Comparison of ENCODE assay signal across 1 cellular context in the genomic region with DNA sequence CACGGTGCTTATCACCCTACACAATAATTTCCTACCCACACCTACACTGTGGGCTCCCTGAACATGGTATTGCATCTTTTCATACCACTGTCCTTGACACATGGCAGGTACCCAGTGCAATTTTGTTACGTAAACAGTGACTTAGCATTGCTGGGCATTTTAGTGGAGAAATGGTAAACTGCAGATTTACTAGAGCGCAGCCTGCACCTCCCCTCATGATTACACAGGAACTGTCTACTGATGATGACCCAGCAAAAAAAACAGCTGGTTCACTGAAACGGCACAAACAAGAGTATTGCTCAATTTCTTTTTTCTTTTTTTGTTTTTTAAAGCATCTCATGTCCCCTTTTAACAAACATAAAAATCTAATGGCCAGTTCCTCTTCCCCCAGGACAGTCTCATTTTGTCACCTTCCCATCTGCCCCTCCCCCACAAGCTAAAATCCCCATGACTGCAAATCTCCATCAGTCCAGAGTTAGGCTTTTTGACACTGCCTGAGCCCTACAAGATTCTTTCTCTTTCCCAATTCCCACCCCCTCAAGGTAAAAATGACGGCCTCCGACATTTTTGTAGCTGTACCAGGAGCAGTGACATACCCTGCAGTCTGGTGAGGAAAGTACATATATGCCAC.
TF ChIP-seq lines count a peak whose summit lies in the region.

No MANE protein-coding gene starts in this region.

TF ChIP-seq in WTC11, 78 proteins besides CTCF, POLR2A, EP300 and RAD21 (continued from another document):
- TF ChIP-seq, protein P1, sequence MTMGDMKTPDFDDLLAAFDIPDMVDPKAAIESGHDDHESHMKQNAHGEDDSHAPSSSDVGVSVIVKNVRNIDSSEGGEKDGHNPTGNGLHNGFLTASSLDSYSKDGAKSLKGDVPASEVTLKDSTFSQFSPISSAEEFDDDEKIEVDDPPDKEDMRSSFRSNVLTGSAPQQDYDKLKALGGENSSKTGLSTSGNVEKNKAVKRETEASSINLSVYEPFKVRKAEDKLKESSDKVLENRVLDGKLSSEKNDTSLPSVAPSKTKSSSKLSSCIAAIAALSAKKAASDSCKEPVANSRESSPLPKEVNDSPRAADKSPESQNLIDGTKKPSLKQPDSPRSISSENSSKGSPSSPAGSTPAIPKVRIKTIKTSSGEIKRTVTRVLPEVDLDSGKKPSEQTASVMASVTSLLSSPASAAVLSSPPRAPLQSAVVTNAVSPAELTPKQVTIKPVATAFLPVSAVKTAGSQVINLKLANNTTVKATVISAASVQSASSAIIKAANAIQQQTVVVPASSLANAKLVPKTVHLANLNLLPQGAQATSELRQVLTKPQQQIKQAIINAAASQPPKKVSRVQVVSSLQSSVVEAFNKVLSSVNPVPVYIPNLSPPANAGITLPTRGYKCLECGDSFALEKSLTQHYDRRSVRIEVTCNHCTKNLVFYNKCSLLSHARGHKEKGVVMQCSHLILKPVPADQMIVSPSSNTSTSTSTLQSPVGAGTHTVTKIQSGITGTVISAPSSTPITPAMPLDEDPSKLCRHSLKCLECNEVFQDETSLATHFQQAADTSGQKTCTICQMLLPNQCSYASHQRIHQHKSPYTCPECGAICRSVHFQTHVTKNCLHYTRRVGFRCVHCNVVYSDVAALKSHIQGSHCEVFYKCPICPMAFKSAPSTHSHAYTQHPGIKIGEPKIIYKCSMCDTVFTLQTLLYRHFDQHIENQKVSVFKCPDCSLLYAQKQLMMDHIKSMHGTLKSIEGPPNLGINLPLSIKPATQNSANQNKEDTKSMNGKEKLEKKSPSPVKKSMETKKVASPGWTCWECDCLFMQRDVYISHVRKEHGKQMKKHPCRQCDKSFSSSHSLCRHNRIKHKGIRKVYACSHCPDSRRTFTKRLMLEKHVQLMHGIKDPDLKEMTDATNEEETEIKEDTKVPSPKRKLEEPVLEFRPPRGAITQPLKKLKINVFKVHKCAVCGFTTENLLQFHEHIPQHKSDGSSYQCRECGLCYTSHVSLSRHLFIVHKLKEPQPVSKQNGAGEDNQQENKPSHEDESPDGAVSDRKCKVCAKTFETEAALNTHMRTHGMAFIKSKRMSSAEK (CRISPR knock-in tag; IDR thresholded peaks at IDR 0.05; ENCODE audit: borderline replicate concordance), result no peak
- TF ChIP-seq, protein P2, sequence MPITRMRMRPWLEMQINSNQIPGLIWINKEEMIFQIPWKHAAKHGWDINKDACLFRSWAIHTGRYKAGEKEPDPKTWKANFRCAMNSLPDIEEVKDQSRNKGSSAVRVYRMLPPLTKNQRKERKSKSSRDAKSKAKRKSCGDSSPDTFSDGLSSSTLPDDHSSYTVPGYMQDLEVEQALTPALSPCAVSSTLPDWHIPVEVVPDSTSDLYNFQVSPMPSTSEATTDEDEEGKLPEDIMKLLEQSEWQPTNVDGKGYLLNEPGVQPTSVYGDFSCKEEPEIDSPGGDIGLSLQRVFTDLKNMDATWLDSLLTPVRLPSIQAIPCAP (CRISPR knock-in tag; IDR thresholded peaks at IDR 0.05), result no peak
- TF ChIP-seq CREB1 (CRISPR knock-in tag; IDR thresholded peaks at IDR 0.05) (no peak), GRHL2 (CRISPR knock-in tag; IDR thresholded peaks at IDR 0.05; ENCODE audit: insufficient replicate concordance, severe bottlenecking) (no peak), TP53 (CRISPR knock-in tag; IDR thresholded peaks at IDR 0.05) (no peak), SMAD3 (CRISPR knock-in tag; IDR thresholded peaks at IDR 0.05; ENCODE audit: borderline replicate concordance) (no peak), FOXK1 (CRISPR knock-in tag; IDR thresholded peaks at IDR 0.05) (no peak)
- TF ChIP-seq, protein P3, sequence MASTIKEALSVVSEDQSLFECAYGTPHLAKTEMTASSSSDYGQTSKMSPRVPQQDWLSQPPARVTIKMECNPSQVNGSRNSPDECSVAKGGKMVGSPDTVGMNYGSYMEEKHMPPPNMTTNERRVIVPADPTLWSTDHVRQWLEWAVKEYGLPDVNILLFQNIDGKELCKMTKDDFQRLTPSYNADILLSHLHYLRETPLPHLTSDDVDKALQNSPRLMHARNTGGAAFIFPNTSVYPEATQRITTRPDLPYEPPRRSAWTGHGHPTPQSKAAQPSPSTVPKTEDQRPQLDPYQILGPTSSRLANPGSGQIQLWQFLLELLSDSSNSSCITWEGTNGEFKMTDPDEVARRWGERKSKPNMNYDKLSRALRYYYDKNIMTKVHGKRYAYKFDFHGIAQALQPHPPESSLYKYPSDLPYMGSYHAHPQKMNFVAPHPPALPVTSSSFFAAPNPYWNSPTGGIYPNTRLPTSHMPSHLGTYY (CRISPR knock-in tag; IDR thresholded peaks at IDR 0.05), result no peak
- TF ChIP-seq, protein P4, sequence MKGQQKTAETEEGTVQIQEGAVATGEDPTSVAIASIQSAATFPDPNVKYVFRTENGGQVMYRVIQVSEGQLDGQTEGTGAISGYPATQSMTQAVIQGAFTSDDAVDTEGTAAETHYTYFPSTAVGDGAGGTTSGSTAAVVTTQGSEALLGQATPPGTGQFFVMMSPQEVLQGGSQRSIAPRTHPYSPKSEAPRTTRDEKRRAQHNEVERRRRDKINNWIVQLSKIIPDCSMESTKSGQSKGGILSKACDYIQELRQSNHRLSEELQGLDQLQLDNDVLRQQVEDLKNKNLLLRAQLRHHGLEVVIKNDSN (CRISPR knock-in tag; IDR thresholded peaks at IDR 0.05), result no peak
